In the genomic region with DNA sequence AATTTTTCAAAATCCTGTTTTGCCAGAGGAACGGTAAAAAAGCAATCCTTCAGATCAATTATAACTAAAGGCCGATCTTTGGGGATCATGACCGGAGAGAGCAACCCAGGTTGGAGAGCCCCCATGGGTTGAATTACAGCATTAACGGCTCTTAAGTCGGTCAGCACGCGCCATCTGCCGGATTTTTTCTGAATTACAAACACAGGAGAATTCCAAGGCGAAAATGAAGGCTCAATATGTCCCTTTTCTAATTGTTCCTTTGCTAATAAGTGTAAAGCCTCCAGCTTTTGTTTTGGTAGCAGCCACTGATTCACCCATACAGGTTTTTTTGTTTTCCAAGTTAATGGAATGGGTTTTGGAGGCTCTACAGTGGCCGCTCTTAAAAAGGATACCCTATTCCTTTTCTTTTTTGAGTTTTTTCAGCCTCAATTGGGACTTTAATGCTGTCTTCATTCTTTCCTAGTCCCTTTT, we compare ENCODE assay signal across 8 cellular contexts. TPM values are rescaled to one million over a fixed set of nuclear protein-coding genes. Genes with fewer than 3 reads are reported as not detected.
DNase-seq lines count a peak whose midpoint lies in the region; ATAC-seq and TF ChIP-seq lines count a peak whose summit lies in the region.

No MANE protein-coding gene starts in this region.

- 0 out of 2 replicates have a peak, but pooled peaks have one; percentile 9 for TF ChIP-seq CTCF in HEK293 (tag by site-specific recombination; IDR thresholded peaks at IDR 0.05)

- H3K27me3 Mint-ChIP-seq in effector memory CD8-positive, alpha-beta T cell: no peaks in the 10 kb centered on the region
- H3K27me3 Mint-ChIP-seq in naive thymus-derived CD8-positive, alpha-beta T cell: no peaks in the 10 kb centered on the region

- no peaks in the 10 kb centered on the region for H3K36me3 Mint-ChIP-seq in effector memory CD8-positive, alpha-beta T cell (ENCODE audit: insufficient read depth)
- no peaks in the 10 kb centered on the region for H3K36me3 Mint-ChIP-seq in naive thymus-derived CD8-positive, alpha-beta T cell

- peak; percentile 79 for DNase-seq in Ammon's horn (ENCODE audit: low spot score)
- peak; percentile 64 for DNase-seq in NCI-H82 treated with DMSO at 0.1 percent for 48 hours (lab: John Stamatoyannopoulos, UW; ENCODE audit: unreplicated experiment)
- peak; percentile 70 to 76 for DNase-seq in activated CD4-positive, alpha-beta T cell treated with anti-CD3 and anti-CD28 coated beads, Interleukin-2, amount 50 U/mL, for 48 hours
- DNase-seq in effector memory CD8-positive, alpha-beta T cell: peak; percentile 82 to 84 (median 83)
- DNase-seq in naive thymus-derived CD8-positive, alpha-beta T cell: peak; percentile 41 to 86 (median 72)
- DNase-seq in stimulated activated naive CD4-positive, alpha-beta T cell treated with Interleukin-2 at 50 U/mL for 16 hours (lab: John Stamatoyannopoulos, UW): peak; percentile 44

- H3K4me1 Mint-ChIP-seq in effector memory CD8-positive, alpha-beta T cell (ENCODE audit: low read depth in 2 of 2): peaks cover 6 to 8% of the 10 kb centered on the region in 2 donors
- peaks cover 0 to 20% (median 11%) of the 10 kb centered on the region in 4 donors for H3K4me1 Mint-ChIP-seq in naive thymus-derived CD8-positive, alpha-beta T cell

- H3K4me3 Mint-ChIP-seq in effector memory CD8-positive, alpha-beta T cell: no peak overlapping the region
- H3K4me3 Mint-ChIP-seq in naive thymus-derived CD8-positive, alpha-beta T cell: peak overlapping the region in 1 of 10 donors; percentile 2

- CTCF ChIA-PET in HEK293 (lab: Yijun Ruan, JAX): interaction anchor here (0.6 to 1.4 kb wide), 13 partner anchors 17 to 729 kb away, joined by 3 to 6 read pairs (median 3); partner anchors contain the start of genes PPP2R5D and RPL7L1

- POLR2A ChIA-PET in HEK293 (lab: Yijun Ruan, JAX): no interaction called here
- POLR2A ChIA-PET in naive thymus-derived CD8-positive, alpha-beta T cell (lab: Charles Lee): interaction anchor here (0.5 kb wide), 1 partner anchor 21 kb away, joined by 3 read pairs; no protein-coding TSS in a partner anchor

- no peaks in the 10 kb centered on the region for H3K36me3 ChIP-seq in HEK293 (ENCODE audit: control insufficient read depth in 2 of 2, insufficient read depth in 1 of 2, low read length in 2 of 2)

- no peak overlapping the region for H3K4me3 ChIP-seq in HEK293 (ENCODE audit: low read depth, low read length)

- H3K4me1 ChIP-seq in HEK293 (ENCODE audit: control insufficient read depth, insufficient read depth, low read length): no peaks in the 10 kb centered on the region; the same call in 1 of the 2 replicates

- no peaks in the 10 kb centered on the region for H3K9me3 ChIP-seq in HEK293 (ENCODE audit: control insufficient read depth, insufficient read depth, low read depth, low read length)

- H3K27ac ChIP-seq in HEK293 (ENCODE audit: extremely low read depth, low read depth, low read length): no peak overlapping the region

- no peaks in the 10 kb centered on the region for H3K9me3 Mint-ChIP-seq in effector memory CD8-positive, alpha-beta T cell
- H3K9me3 Mint-ChIP-seq in naive thymus-derived CD8-positive, alpha-beta T cell: no peaks in the 10 kb centered on the region

- ATAC-seq in effector memory CD8-positive, alpha-beta T cell (replicated peaks): no peak
- peak in 1 of 2 donors; percentile 52 for ATAC-seq in naive thymus-derived CD8-positive, alpha-beta T cell
- no peak for ATAC-seq in HG03469 (IDR thresholded peaks at IDR 0.05; ENCODE audit: unreplicated experiment)

- H3K27ac Mint-ChIP-seq in effector memory CD8-positive, alpha-beta T cell: no peak overlapping the region
- peak overlapping the region in 4 of 10 donors; percentile 47 to 88 (median 68) for H3K27ac Mint-ChIP-seq in naive thymus-derived CD8-positive, alpha-beta T cell

TF ChIP-seq in HEK293, 187 proteins besides CTCF, POLR2A, EP300 and RAD21:
- TF ChIP-seq ZNF23 (tag by site-specific recombination; IDR thresholded peaks at IDR 0.05; ENCODE audit: borderline replicate concordance): no peak
- no peak for TF ChIP-seq ZNF302 (tag by site-specific recombination; IDR thresholded peaks at IDR 0.05; ENCODE audit: low read depth)
- no peak for TF ChIP-seq ZBTB21 (tag by site-specific recombination; IDR thresholded peaks at IDR 0.05)
- no peak for TF ChIP-seq ZNF133 (tag by site-specific recombination; IDR thresholded peaks at IDR 0.05)
- TF ChIP-seq ZNF654 (tag by site-specific recombination; IDR thresholded peaks at IDR 0.05; ENCODE audit: low read depth): peak; percentile 55

RNA-seq across cellular contexts. Expression of gene PTCRA, which starts 16.9 kb away (rescaled TPM):
- total RNA-seq in naive thymus-derived CD8-positive, alpha-beta T cell: not detected
- polyA plus RNA-seq in naive thymus-derived CD8-positive, alpha-beta T cell: not detected

RNA-seq across cellular contexts. Expression of gene RPL7L1, which starts 19.5 kb away (rescaled TPM):
- total RNA-seq in naive thymus-derived CD8-positive, alpha-beta T cell: 100 to 1,000 TPM; 113 to 135 TPM
- 10 to 100 TPM; 65.3 to 87.9 (median 67.4) TPM for polyA plus RNA-seq in naive thymus-derived CD8-positive, alpha-beta T cell

RNA-seq across cellular contexts. Expression of gene CNPY3, which starts 30.4 kb away (rescaled TPM):
- 100 to 1,000 TPM; 102 to 103 TPM for total RNA-seq in naive thymus-derived CD8-positive, alpha-beta T cell
- polyA plus RNA-seq in naive thymus-derived CD8-positive, alpha-beta T cell: 100 to 1,000 TPM in 2 of 3 donors, 10 to 100 TPM in 1; 90.3 to 158 (median 124) TPM
